Comparison of ENCODE assay signal across 1 cellular context in genomic region chr12:58000499-58000898, GRCh38.
TF ChIP-seq lines count a peak whose summit lies in the region.

No MANE protein-coding gene starts in this region.

TF ChIP-seq in HEK293, 187 proteins besides CTCF, POLR2A, EP300 and RAD21 (continued from another document):
- no peak for TF ChIP-seq ZNF777 (tag by site-specific recombination; IDR thresholded peaks at IDR 0.05; ENCODE audit: borderline replicate concordance)
- no peak for TF ChIP-seq ZNF530 (tag by site-specific recombination; IDR thresholded peaks at IDR 0.05; ENCODE audit: low read depth)
- no peak for TF ChIP-seq ZNF621 (tag by site-specific recombination; IDR thresholded peaks at IDR 0.05)
- TF ChIP-seq OVOL3 (tag by site-specific recombination; IDR thresholded peaks at IDR 0.05): no peak
- TF ChIP-seq BCL6B (tag by site-specific recombination; IDR thresholded peaks at IDR 0.05): no peak
- no peak for TF ChIP-seq ZNF623 (tag by site-specific recombination; IDR thresholded peaks at IDR 0.05)
- TF ChIP-seq REST (tag by site-specific recombination; IDR thresholded peaks at IDR 0.05): no peak
- TF ChIP-seq ZNF843 (tag by site-specific recombination; IDR thresholded peaks at IDR 0.05): no peak
